ENCODE assay signal across 23 cellular contexts in genomic region chr21:36914244-36915013, GRCh38. TPM values are rescaled to one million over a fixed set of nuclear protein-coding genes. Genes with fewer than 3 reads are reported as not detected.
A peak's percentile ranks its signal among the peaks of the same experiment; 100 is the strongest.
DNase-seq lines count a peak whose midpoint lies in the region; ATAC-seq and TF ChIP-seq lines count a peak whose summit lies in the region.
"Had no signal": no experiment of that assay in that cellular context is flagged by ENCODE, and none has a peak within 500 bp of the region (broad histone marks: within the 10 kb centered on the region; RNA-seq: fewer than 3 reads in every experiment).

No MANE protein-coding gene starts in this region.

- H3K9me3 Mint-ChIP-seq in MCF 10A (ENCODE audit: unreplicated experiment), result no peaks in the 10 kb centered on the region
- H3K9me3 Mint-ChIP-seq: CD8-positive, alpha-beta memory T cell; T-cell had no signal

- no peak overlapping the region for H3K4me3 Mint-ChIP-seq in MCF 10A (ENCODE audit: unreplicated experiment)
- H3K4me3 Mint-ChIP-seq: CD8-positive, alpha-beta memory T cell; T-cell had no signal

- peaks cover 8% of the 10 kb centered on the region for H3K36me3 Mint-ChIP-seq in MCF 10A (ENCODE audit: insufficient read depth, unreplicated experiment)

- no peak overlapping the region for H2AFZ ChIP-seq in mammary epithelial cell (ENCODE audit: low read depth, low read length)

- peaks cover 11% of the 10 kb centered on the region for H3K79me2 ChIP-seq in mammary epithelial cell (ENCODE audit: insufficient read depth, low read length)

- no peaks in the 10 kb centered on the region for H3K9me3 ChIP-seq in mammary epithelial cell (replicated peaks; ENCODE audit: insufficient read depth, low read length)
- no peaks in the 10 kb centered on the region for H3K9me3 ChIP-seq in HEK293 (ENCODE audit: control insufficient read depth, insufficient read depth, low read depth, low read length)
- H3K9me3 ChIP-seq: Peyer's patch had no signal

- H3K27ac Mint-ChIP-seq in MCF 10A (ENCODE audit: low read depth, unreplicated experiment), result peak overlapping the region; percentile 51
- H3K27ac Mint-ChIP-seq: CD8-positive, alpha-beta memory T cell; T-cell had no signal

- H3K4me1 ChIP-seq in mammary epithelial cell (ENCODE audit: insufficient read depth, low read length) (peaks cover 15% of the 10 kb centered on the region), HEK293 (ENCODE audit: control insufficient read depth, insufficient read depth, low read length) (peaks cover 40% of the 10 kb centered on the region)

- H3K27ac ChIP-seq in mammary epithelial cell (ENCODE audit: insufficient read depth, low read depth, low read length), result no peak overlapping the region
- H3K27ac ChIP-seq in HEK293 (ENCODE audit: extremely low read depth, low read depth, low read length), result no peak overlapping the region
- 0 out of 2 replicates have a peak overlapping the region, but pooled peaks have one; percentile 19 for H3K27ac ChIP-seq in RWPE1
- H3K27ac ChIP-seq: C4-2B, Peyer's patch, SJCRH30 had no signal

- no peaks in the 10 kb centered on the region for H4K20me1 ChIP-seq in mammary epithelial cell (ENCODE audit: insufficient read depth, low read length)

- TF ChIP-seq CTCF in MCF 10A (IDR thresholded peaks at IDR 0.05; ENCODE audit: unreplicated experiment), result no peak
- TF ChIP-seq CTCF in mammary epithelial cell (conservative IDR thresholded peaks at IDR 0.05 in 1 of 2, IDR thresholded peaks at IDR 0.05 in 1 of 2; ENCODE audit: extremely low read depth in 1 of 2, insufficient read depth in 1 of 2, low read depth in 1 of 2, low read length in 2 of 2), result no peak
- no peak for TF ChIP-seq CTCF in HEK293 (tag by site-specific recombination; IDR thresholded peaks at IDR 0.05)
- no peak for TF ChIP-seq CTCF in RWPE1 (conservative IDR thresholded peaks at IDR 0.05; ENCODE audit: low read depth)
- TF ChIP-seq CTCF in omental fat pad (IDR thresholded peaks at IDR 0.05), result no peak

- DNase-seq in MCF 10A (ENCODE audit: unreplicated experiment) (no peak), mammary epithelial cell (no peak), RWPE1 (ENCODE audit: low spot score) (no peak), omental fat pad (ENCODE audit: low spot score) (no peak)
- DNase-seq: Calu3; CD8-positive, alpha-beta memory T cell; DMS153; MM.1S; NCI-H1105; NCI-H146; NCI-H2171; NCI-H345; NCI-H524; NCI-H774; NK-92 treated with Interleukin-12 subunit alpha and Interleukin-12 subunit beta, amount 100 ng/mL, for 24 hours; Peyer's patch; SJCRH30; T-cell had no signal

- CTCF ChIA-PET in MCF 10A (lab: Yijun Ruan, JAX), result interaction anchor here (0.6 to 1.8 kb wide), 5 partner anchors 198 to 495 kb away, joined by 3 to 7 read pairs (median 4); partner anchors contain the start of gene SIM2
- CTCF ChIA-PET in mammary epithelial cell (lab: Charles Lee; ENCODE audit: low non-redundant PET), result interaction anchor here (0.6 kb wide), 1 partner anchor 83 kb away, joined by 3 read pairs; no protein-coding TSS in a partner anchor
- CTCF ChIA-PET in HEK293 (lab: Yijun Ruan, JAX), result interaction anchor here (0.7 to 1.4 kb wide), 7 partner anchors 12 to 411 kb away, joined by 3 to 5 read pairs (median 3); no protein-coding TSS in a partner anchor
- CTCF ChIA-PET in RWPE1 (lab: Yijun Ruan, JAX), result no interaction called here

- in situ Hi-C loops in mammary epithelial cell (cut with MboI; ENCODE audit: low sequenced_read_pairs in 2 of 2), result loop anchor here in 1 of 2 donors (25.0 kb wide), 1 partner anchor 127 kb away; no protein-coding TSS in a partner anchor

- WGBS in mammary epithelial cell (ENCODE audit: low coverage, missing lambda C conversion rate), result 94% methylated on average over 16 of the region's 18 CpGs

- BruUV-seq in MCF 10A (replicated peaks; lab: Mats Ljungman, UMichigan), result no TSS peak
- BruUV-seq in mammary epithelial cell (replicated peaks; lab: Mats Ljungman, UMichigan), result no TSS peak

- intact Hi-C loops in MCF 10A (cut with micrococcal nuclease), result loop anchor here (5.0 to 10.0 kb wide), 2 partner anchors 130 to 212 kb away; no protein-coding TSS in a partner anchor
- intact Hi-C loops in mammary epithelial cell (cut with micrococcal nuclease), result loop anchor here (5.0 kb wide), 3 partner anchors 62 to 167 kb away; no protein-coding TSS in a partner anchor

- dilution Hi-C loops in mammary epithelial cell (cut with HindIII; ENCODE audit: low sequenced_read_pairs), result no loop called here

- H3K4me3 ChIP-seq in mammary epithelial cell (replicated peaks in 1 of 3; ENCODE audit: insufficient read depth in 1 of 3, low read depth in 2 of 3, low read length in 3 of 3) (no peak overlapping the region), HEK293 (ENCODE audit: low read depth, low read length) (no peak overlapping the region)
- H3K4me3 ChIP-seq: K562, Peyer's patch, SJCRH30 had no signal

- H3K27me3 ChIP-seq in mammary epithelial cell (ENCODE audit: insufficient read depth, low read length), result no peaks in the 10 kb centered on the region
- H3K27me3 ChIP-seq: Peyer's patch, SJCRH30 had no signal

- no peak overlapping the region for H3K4me2 ChIP-seq in mammary epithelial cell (ENCODE audit: insufficient read depth, low read depth, low read length)

- ATAC-seq in GM18870 (IDR thresholded peaks at IDR 0.05; ENCODE audit: unreplicated experiment), result no peak
- ATAC-seq in HG03097 (IDR thresholded peaks at IDR 0.05; ENCODE audit: low FRiP score, unreplicated experiment), result no peak
- ATAC-seq in omental fat pad (ENCODE audit: low FRiP score), result no peak
- ATAC-seq: K562, T-cell had no signal

- H3K9ac ChIP-seq in mammary epithelial cell (ENCODE audit: insufficient read depth, low read length), result no peak overlapping the region

- POLR2A ChIA-PET in MCF 10A (lab: Yijun Ruan, JAX), result no interaction called here
- POLR2A ChIA-PET in HEK293 (lab: Yijun Ruan, JAX), result no interaction called here
- POLR2A ChIA-PET in RWPE1 (lab: Yijun Ruan, JAX; ENCODE audit: low non-redundant PET), result no interaction called here

- H3K36me3 ChIP-seq in mammary epithelial cell (ENCODE audit: insufficient read depth, low read length), result no peaks in the 10 kb centered on the region
- H3K36me3 ChIP-seq in HEK293 (ENCODE audit: control insufficient read depth in 2 of 2, insufficient read depth in 1 of 2, low read length in 2 of 2), result no peaks in the 10 kb centered on the region
- H3K36me3 ChIP-seq: Peyer's patch, SJCRH30 had no signal

- no peaks in the 10 kb centered on the region for H3K27me3 Mint-ChIP-seq in MCF 10A (ENCODE audit: insufficient read depth, unreplicated experiment)
- H3K27me3 Mint-ChIP-seq: T-cell had no signal

- peaks cover 10% of the 10 kb centered on the region for H3K4me1 Mint-ChIP-seq in MCF 10A (ENCODE audit: insufficient read depth, unreplicated experiment)

TF ChIP-seq in HEK293, 187 proteins besides CTCF, POLR2A, EP300 and RAD21 (continues in another document):
- TF ChIP-seq EGR2 (tag by site-specific recombination; IDR thresholded peaks at IDR 0.05; ENCODE audit: low read depth) (peak; percentile 99), ZNF10 (tag by site-specific recombination; IDR thresholded peaks at IDR 0.05) (0 out of 2 replicates have a peak, but pooled peaks have one; percentile 20), ZNF423 (tag by site-specific recombination; IDR thresholded peaks at IDR 0.05) (peak; percentile 84), MZF1 (tag by site-specific recombination; IDR thresholded peaks at IDR 0.05; ENCODE audit: borderline replicate concordance) (peak; percentile 93; the same call in 1 of the 2 replicates), PRDM4 (tag by site-specific recombination; IDR thresholded peaks at IDR 0.05) (0 out of 2 replicates have a peak, but pooled peaks have one; percentile 13), ZBTB21 (tag by site-specific recombination; IDR thresholded peaks at IDR 0.05) (no peak), BCL11A (tag by site-specific recombination; IDR thresholded peaks at IDR 0.05; ENCODE audit: low read depth) (no peak), ZBTB17 (tag by site-specific recombination; IDR thresholded peaks at IDR 0.05) (peak; percentile 88), ZNF292 (tag by site-specific recombination; IDR thresholded peaks at IDR 0.05; ENCODE audit: borderline replicate concordance, low read depth) (no peak), OSR2 (tag by site-specific recombination; IDR thresholded peaks at IDR 0.05) (peak; percentile 56), KLF1 (tag by site-specific recombination; IDR thresholded peaks at IDR 0.05) (peak; percentile 87), ZFHX2 (tag by site-specific recombination; conservative IDR thresholded peaks at IDR 0.05) (peak; percentile 98)
- TF ChIP-seq, protein P1, sequence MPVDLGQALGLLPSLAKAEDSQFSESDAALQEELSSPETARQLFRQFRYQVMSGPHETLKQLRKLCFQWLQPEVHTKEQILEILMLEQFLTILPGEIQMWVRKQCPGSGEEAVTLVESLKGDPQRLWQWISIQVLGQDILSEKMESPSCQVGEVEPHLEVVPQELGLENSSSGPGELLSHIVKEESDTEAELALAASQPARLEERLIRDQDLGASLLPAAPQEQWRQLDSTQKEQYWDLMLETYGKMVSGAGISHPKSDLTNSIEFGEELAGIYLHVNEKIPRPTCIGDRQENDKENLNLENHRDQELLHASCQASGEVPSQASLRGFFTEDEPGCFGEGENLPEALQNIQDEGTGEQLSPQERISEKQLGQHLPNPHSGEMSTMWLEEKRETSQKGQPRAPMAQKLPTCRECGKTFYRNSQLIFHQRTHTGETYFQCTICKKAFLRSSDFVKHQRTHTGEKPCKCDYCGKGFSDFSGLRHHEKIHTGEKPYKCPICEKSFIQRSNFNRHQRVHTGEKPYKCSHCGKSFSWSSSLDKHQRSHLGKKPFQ (tag by site-specific recombination; IDR thresholded peaks at IDR 0.05), result peak; percentile 63; the same call in 1 of the 2 replicates

RNA-seq across cellular contexts. Expression of gene HLCS, which starts 52.0 kb away (rescaled TPM):
- 45.1 and 46.1 TPM in 2 replicates for total RNA-seq in MCF 10A (2022)
- total RNA-seq in mammary epithelial cell, result 10 to 100 TPM; 32.4 to 42.5 TPM
- 16.0 TPM for polyA plus RNA-seq in mammary epithelial cell
- polyA minus RNA-seq in mammary epithelial cell, result 21.5 TPM
- 10 to 100 TPM; 14.3 to 19.3 (median 17.6) TPM for total RNA-seq in omental fat pad
